ENCODE assay signal across 11 cellular contexts in the genomic region with DNA sequence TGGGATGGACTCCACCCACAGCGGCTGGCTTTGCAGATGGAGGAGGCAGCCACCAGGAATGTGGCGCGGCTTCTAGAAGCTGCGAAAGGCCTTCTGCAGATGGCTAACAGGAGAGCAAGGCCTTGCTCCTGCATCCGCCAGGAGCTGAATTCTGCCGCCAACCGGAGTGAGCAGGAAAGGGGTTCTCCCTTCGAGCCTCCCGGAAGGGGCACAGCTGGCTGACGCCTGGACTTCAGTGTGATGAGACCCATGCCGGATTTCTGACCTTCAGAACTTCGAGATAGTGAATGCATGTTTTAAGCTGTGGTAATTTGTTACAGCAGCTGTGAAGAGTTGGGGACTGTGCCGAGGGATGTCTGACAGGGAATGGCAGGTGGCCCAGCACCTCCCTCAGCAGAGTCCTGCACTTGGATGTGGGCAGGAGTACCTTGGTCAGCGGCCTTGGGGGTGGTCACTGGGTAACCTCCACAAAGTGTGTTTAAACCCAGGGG. TPM values are rescaled to one million over a fixed set of nuclear protein-coding genes. Genes with fewer than 3 reads are reported as not detected.
DNase-seq lines count a peak whose midpoint lies in the region; ATAC-seq and TF ChIP-seq lines count a peak whose summit lies in the region.
"Had no signal": no experiment of that assay in that cellular context is flagged by ENCODE, and none has a peak within 500 bp of the region (broad histone marks: within the 10 kb centered on the region; RNA-seq: fewer than 3 reads in every experiment).

No MANE protein-coding gene starts in this region.

- H3K4me1 ChIP-seq in SK-N-SH (ENCODE audit: control insufficient read depth in 1 of 2, insufficient read depth in 2 of 2, low read depth in 1 of 2, low read length in 1 of 2) (peaks cover 2 to 4% of the 10 kb centered on the region in 2 experiments; a peak in 1 of 4 replicates), lower lobe of right lung (peaks cover 65% of the 10 kb centered on the region)

- no peak overlapping the region for H3K27ac ChIP-seq in SK-N-SH (ENCODE audit: low read depth in 2 of 2, low read length in 1 of 2)
- H3K27ac ChIP-seq in angular gyrus (ENCODE audit: low read depth, low read length), result peak overlapping the region; percentile 72
- peak overlapping the region; percentile 77 for H3K27ac ChIP-seq in lower lobe of right lung
- peak overlapping the region; percentile 78 for H3K27ac ChIP-seq in substantia nigra (ENCODE audit: low read depth, low read length, poor library complexity, severe bottlenecking)
- H3K27ac ChIP-seq: 22Rv1, KMS-11 had no signal

- no peaks in the 10 kb centered on the region for H3K27me3 ChIP-seq in SK-N-SH (ENCODE audit: insufficient read depth)
- no peaks in the 10 kb centered on the region for H3K27me3 ChIP-seq in lower lobe of right lung (ENCODE audit: low read depth)

- TF ChIP-seq CTCF in SK-N-SH (IDR thresholded peaks at IDR 0.05), result no peak
- TF ChIP-seq CTCF in lower lobe of right lung (IDR thresholded peaks at IDR 0.05), result no peak

- no peaks in the 10 kb centered on the region for H3K9me3 ChIP-seq in SK-N-SH
- no peaks in the 10 kb centered on the region for H3K9me3 ChIP-seq in lower lobe of right lung

- no peak overlapping the region for H3K4me2 ChIP-seq in SK-N-SH
- H3K4me2 ChIP-seq: KMS-11 had no signal

- CTCF ChIA-PET in SK-N-SH (lab: Yijun Ruan, JAX), result interaction anchor here (0.8 to 1.3 kb wide), 2 partner anchors 12 to 32 kb away, joined by 4 read pairs; no protein-coding TSS in a partner anchor

- H3F3A ChIP-seq in SK-N-SH (replicated peaks; ENCODE audit: insufficient read depth), result no peaks in the 10 kb centered on the region

- no peak for TF ChIP-seq EP300 in SK-N-SH (IDR thresholded peaks at IDR 0.05; ENCODE audit: borderline replicate concordance in 1 of 2, low read depth in 1 of 2, low read length in 1 of 2)

- TF ChIP-seq RAD21 in SK-N-SH (IDR thresholded peaks at IDR 0.05; ENCODE audit: low read length), result no peak

- intact Hi-C loops in lower lobe of right lung (cut with DNase I), result no loop called here

- H3K9ac ChIP-seq in SK-N-SH, result no peak overlapping the region
- H3K9ac ChIP-seq: KMS-11 had no signal

- whole genome bisulfite sequencing in SK-N-SH (ENCODE audit: low lambda C conversion rate), result 78% methylated on average over 8 of the region's 14 CpGs

- peaks cover 90% of the 10 kb centered on the region for H3K79me2 ChIP-seq in SK-N-SH (ENCODE audit: insufficient read depth)

- POLR2A ChIA-PET in SK-N-SH (lab: Yijun Ruan, JAX), result no interaction called here

- no peak for DNase-seq in SK-N-SH
- peak; percentile 37 for DNase-seq in lower lobe of right lung
- no peak for DNase-seq in substantia nigra (lab: John Stamatoyannopoulos, UW)
- no peak for DNase-seq in KG1 (lab: John Stamatoyannopoulos, UW)
- no peak for DNase-seq in hepatic stellate cell (ENCODE audit: low spot score)
- DNase-seq: NCI-H526 had no signal

- no peak overlapping the region for H3K4me3 ChIP-seq in SK-N-SH (ENCODE audit: low read depth in 2 of 2, low read length in 1 of 2)
- no peak overlapping the region for H3K4me3 ChIP-seq in lower lobe of right lung

- no peak overlapping the region for H2AFZ ChIP-seq in SK-N-SH (ENCODE audit: low read depth)

- peaks cover 43% of the 10 kb centered on the region for H4K20me1 ChIP-seq in SK-N-SH (ENCODE audit: insufficient read depth)

- ATAC-seq in SK-N-SH treated with all-trans-retinoic acid at 6 μM for 48 hours (no peak), lower lobe of right lung (no peak), GM21576 (IDR thresholded peaks at IDR 0.05; ENCODE audit: unreplicated experiment) (no peak)

- H3K36me3 ChIP-seq in SK-N-SH (replicated peaks in 1 of 2; ENCODE audit: control insufficient read depth in 1 of 2, insufficient read depth in 2 of 2, low read length in 1 of 2) (peaks cover 0 to 3% of the 10 kb centered on the region in 2 experiments), lower lobe of right lung (no peaks in the 10 kb centered on the region)

- no peaks in the 10 kb centered on the region for H3K9me2 ChIP-seq in SK-N-SH

TF ChIP-seq in SK-N-SH, 30 proteins besides CTCF, POLR2A, EP300 and RAD21 (continues in another document):
- TF ChIP-seq, protein P1, sequence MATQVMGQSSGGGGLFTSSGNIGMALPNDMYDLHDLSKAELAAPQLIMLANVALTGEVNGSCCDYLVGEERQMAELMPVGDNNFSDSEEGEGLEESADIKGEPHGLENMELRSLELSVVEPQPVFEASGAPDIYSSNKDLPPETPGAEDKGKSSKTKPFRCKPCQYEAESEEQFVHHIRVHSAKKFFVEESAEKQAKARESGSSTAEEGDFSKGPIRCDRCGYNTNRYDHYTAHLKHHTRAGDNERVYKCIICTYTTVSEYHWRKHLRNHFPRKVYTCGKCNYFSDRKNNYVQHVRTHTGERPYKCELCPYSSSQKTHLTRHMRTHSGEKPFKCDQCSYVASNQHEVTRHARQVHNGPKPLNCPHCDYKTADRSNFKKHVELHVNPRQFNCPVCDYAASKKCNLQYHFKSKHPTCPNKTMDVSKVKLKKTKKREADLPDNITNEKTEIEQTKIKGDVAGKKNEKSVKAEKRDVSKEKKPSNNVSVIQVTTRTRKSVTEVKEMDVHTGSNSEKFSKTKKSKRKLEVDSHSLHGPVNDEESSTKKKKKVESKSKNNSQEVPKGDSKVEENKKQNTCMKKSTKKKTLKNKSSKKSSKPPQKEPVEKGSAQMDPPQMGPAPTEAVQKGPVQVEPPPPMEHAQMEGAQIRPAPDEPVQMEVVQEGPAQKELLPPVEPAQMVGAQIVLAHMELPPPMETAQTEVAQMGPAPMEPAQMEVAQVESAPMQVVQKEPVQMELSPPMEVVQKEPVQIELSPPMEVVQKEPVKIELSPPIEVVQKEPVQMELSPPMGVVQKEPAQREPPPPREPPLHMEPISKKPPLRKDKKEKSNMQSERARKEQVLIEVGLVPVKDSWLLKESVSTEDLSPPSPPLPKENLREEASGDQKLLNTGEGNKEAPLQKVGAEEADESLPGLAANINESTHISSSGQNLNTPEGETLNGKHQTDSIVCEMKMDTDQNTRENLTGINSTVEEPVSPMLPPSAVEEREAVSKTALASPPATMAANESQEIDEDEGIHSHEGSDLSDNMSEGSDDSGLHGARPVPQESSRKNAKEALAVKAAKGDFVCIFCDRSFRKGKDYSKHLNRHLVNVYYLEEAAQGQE (IDR thresholded peaks at IDR 0.05; ENCODE audit: low read depth, low read length), result peak; percentile 63; the same call in 1 of the 2 replicates
- TF ChIP-seq TCF12 (IDR thresholded peaks at IDR 0.05), result no peak
- no peak for TF ChIP-seq FOXJ3 (CRISPR knock-in tag; IDR thresholded peaks at IDR 0.05)
- TF ChIP-seq, protein P2, sequence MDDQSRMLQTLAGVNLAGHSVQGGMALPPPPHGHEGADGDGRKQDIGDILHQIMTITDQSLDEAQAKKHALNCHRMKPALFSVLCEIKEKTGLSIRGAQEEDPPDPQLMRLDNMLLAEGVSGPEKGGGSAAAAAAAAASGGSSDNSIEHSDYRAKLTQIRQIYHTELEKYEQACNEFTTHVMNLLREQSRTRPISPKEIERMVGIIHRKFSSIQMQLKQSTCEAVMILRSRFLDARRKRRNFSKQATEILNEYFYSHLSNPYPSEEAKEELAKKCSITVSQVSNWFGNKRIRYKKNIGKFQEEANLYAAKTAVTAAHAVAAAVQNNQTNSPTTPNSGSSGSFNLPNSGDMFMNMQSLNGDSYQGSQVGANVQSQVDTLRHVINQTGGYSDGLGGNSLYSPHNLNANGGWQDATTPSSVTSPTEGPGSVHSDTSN (IDR thresholded peaks at IDR 0.05), result no peak

TF ChIP-seq in SK-N-SH treated with all-trans-retinoic acid at 6 μM for 48 hours, 23 proteins besides CTCF, POLR2A, EP300 and RAD21 (continues in another document):
- TF ChIP-seq ISL1 (CRISPR knock-in tag; IDR thresholded peaks at IDR 0.05), result no peak
- TF ChIP-seq CSDC2 (CRISPR knock-in tag; IDR thresholded peaks at IDR 0.05), result no peak
- no peak for TF ChIP-seq ZC3H10 (CRISPR knock-in tag; IDR thresholded peaks at IDR 0.05)
- TF ChIP-seq ZFP3 (CRISPR knock-in tag; IDR thresholded peaks at IDR 0.05), result no peak
- no peak for TF ChIP-seq TOX (CRISPR knock-in tag; IDR thresholded peaks at IDR 0.05; ENCODE audit: borderline replicate concordance)
- TF ChIP-seq SNAI2 (CRISPR knock-in tag; IDR thresholded peaks at IDR 0.05), result no peak
- TF ChIP-seq, protein P3, sequence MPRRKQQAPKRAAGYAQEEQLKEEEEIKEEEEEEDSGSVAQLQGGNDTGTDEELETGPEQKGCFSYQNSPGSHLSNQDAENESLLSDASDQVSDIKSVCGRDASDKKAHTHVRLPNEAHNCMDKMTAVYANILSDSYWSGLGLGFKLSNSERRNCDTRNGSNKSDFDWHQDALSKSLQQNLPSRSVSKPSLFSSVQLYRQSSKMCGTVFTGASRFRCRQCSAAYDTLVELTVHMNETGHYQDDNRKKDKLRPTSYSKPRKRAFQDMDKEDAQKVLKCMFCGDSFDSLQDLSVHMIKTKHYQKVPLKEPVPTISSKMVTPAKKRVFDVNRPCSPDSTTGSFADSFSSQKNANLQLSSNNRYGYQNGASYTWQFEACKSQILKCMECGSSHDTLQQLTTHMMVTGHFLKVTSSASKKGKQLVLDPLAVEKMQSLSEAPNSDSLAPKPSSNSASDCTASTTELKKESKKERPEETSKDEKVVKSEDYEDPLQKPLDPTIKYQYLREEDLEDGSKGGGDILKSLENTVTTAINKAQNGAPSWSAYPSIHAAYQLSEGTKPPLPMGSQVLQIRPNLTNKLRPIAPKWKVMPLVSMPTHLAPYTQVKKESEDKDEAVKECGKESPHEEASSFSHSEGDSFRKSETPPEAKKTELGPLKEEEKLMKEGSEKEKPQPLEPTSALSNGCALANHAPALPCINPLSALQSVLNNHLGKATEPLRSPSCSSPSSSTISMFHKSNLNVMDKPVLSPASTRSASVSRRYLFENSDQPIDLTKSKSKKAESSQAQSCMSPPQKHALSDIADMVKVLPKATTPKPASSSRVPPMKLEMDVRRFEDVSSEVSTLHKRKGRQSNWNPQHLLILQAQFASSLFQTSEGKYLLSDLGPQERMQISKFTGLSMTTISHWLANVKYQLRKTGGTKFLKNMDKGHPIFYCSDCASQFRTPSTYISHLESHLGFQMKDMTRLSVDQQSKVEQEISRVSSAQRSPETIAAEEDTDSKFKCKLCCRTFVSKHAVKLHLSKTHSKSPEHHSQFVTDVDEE (CRISPR knock-in tag; IDR thresholded peaks at IDR 0.05), result no peak

RNA-seq across cellular contexts. Expression of a gene that starts 7.7 kb away (rescaled TPM):
- polyA plus RNA-seq in SK-N-SH (2012; rRNA removed), result 14.5 and 16.5 TPM in 2 replicates
- 12.8 and 14.4 TPM in 2 replicates for polyA plus RNA-seq in SK-N-SH (2012; cell fraction: cytosol; rRNA removed)
- 16.3 and 19.4 TPM in 2 replicates for polyA plus RNA-seq in SK-N-SH (2012; cell fraction: nucleus; rRNA removed)
- 34.1 TPM for total RNA-seq in lower lobe of right lung

RNA-seq across cellular contexts. Expression of a gene that starts 32.1 kb away (rescaled TPM):
- 32.6 and 33.4 TPM in 2 replicates for polyA plus RNA-seq in SK-N-SH (2012; rRNA removed)
- polyA plus RNA-seq in SK-N-SH (2012; cell fraction: cytosol; rRNA removed), result 27.7 and 36.1 TPM in 2 replicates
- polyA plus RNA-seq in SK-N-SH (2012; cell fraction: nucleus; rRNA removed), result 23.4 and 24.7 TPM in 2 replicates
- total RNA-seq in lower lobe of right lung, result 26.1 TPM

Comparison
In these comparisons a context has a peak if more than half of its experiments do, and no peak if none do; other contexts are left out.
1. H3K27ac ChIP-seq: peak in angular gyrus (single experiment), lower lobe of right lung (single experiment) and substantia nigra (single experiment); none in SK-N-SH (0 of 2).